In the genomic region with DNA sequence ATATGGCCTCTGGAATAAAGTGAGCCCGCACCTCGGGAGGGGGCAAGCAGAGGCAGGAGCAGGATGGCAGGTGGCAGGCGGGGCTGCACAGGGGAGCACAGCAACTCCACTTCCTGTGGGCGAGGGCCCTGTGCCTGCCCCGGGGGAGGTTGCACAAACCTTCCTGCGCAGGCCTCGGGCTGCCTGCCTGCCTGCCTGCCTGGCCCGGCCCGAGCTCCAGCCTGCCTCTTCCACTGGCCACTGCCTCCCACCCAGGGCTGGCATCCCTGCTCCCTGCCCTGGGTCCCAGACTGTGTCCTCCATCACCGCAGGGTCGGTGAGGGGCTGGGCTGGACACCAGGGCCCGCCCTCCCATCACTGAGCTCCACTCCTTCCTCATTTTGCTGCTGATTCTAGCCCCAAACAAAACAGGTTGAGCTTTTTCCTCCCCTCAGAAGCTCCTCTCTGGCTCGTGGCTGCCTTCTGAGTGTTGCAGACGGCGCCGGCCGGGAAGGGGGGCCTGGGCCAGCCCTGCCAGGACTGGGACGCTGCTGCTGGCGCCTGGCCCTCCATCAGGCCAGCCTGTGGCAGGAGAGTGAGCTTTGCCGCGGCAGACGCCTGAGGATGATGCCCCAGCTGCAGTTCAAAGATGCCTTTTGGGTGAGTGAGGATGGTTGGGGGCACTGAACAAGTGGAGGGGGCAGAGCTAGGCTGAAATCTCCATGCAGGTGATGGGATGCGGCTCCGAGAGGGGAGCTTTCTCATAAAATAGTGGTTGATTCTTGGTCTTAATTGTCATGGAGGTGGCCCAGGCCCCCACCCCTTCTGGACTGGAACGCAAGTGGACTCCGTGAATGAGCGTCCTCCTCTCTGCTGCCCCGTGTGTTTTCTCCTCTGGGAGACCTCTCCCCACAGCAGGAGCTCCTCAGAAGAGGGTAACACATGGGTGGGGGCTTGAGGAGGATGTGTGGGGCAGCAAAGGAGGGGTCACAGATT, we compare ENCODE assay signal across 8 cellular contexts. TPM values are rescaled to one million over a fixed set of nuclear protein-coding genes. Genes with fewer than 3 reads are reported as not detected.
DNase-seq lines count a peak whose midpoint lies in the region; ATAC-seq, FAIRE-seq and TF ChIP-seq lines count a peak whose summit lies in the region.

Gene PSTPIP1 (plus strand): TSS at position 156 of the 975 bp plus-strand sequence. CDS start 448 bp downstream, at position 604.

- DNase-seq in GM12892 (ENCODE audit: insufficient read length) (no peak), T-helper 2 cell (peak; percentile 38 to 93 (median 57)), MCF 10A (ENCODE audit: unreplicated experiment) (peak; percentile 12), midbrain (lab: John Stamatoyannopoulos, UW) (peak; percentile 68), substantia nigra (lab: John Stamatoyannopoulos, UW) (peak in 42 of 49 donors; percentile 18 to 81 (median 56)), OCI-M2 (lab: John Stamatoyannopoulos, UW; ENCODE audit: unreplicated experiment) (no peak), SW 1271 (lab: John Stamatoyannopoulos, UW) (no peak)

- peak within 1 kb of the TSS; percentile 67 for H3K27ac ChIP-seq in substantia nigra (ENCODE audit: low read depth, low read length, poor library complexity, severe bottlenecking)

- H3K4me3 Mint-ChIP-seq in MCF 10A (ENCODE audit: unreplicated experiment) = no peak within 1 kb of the TSS

- no peaks in the 10 kb centered on the region for H3K36me3 Mint-ChIP-seq in MCF 10A (ENCODE audit: insufficient read depth, unreplicated experiment)

- FAIRE-seq in GM12892 (lab: Jason Lieb, UNC) = peak; percentile 75

- POLR2A ChIA-PET in MCF 10A (lab: Yijun Ruan, JAX) = no interaction called here

- no peaks in the 10 kb centered on the region for H3K27me3 Mint-ChIP-seq in MCF 10A (ENCODE audit: insufficient read depth, unreplicated experiment)

- intact Hi-C loops in MCF 10A (cut with micrococcal nuclease) = no loop called here

- ATAC-seq in HG03108 (IDR thresholded peaks at IDR 0.05; ENCODE audit: unreplicated experiment) = peak; percentile 64

- no peaks in the 10 kb centered on the region for H3K4me1 Mint-ChIP-seq in MCF 10A (ENCODE audit: insufficient read depth, unreplicated experiment)

- no peak for TF ChIP-seq CTCF in MCF 10A (IDR thresholded peaks at IDR 0.05; ENCODE audit: unreplicated experiment)

- peak; percentile 36; the same call in 1 of the 2 replicates for TF ChIP-seq POLR2A in GM12892 (IDR thresholded peaks at IDR 0.05; ENCODE audit: low read depth, low read length)

- no TSS peak for BruUV-seq in MCF 10A (replicated peaks; lab: Mats Ljungman, UMichigan)

- H3K27ac Mint-ChIP-seq in MCF 10A (ENCODE audit: low read depth, unreplicated experiment) = no peak within 1 kb of the TSS

- H3K9me3 Mint-ChIP-seq in MCF 10A (ENCODE audit: unreplicated experiment) = no peaks in the 10 kb centered on the region

- CTCF ChIA-PET in MCF 10A (lab: Yijun Ruan, JAX) = no interaction called here

RNA-seq across cellular contexts. Expression of gene PSTPIP1, which starts in this region (rescaled TPM):
- 6.4 TPM for polyA plus RNA-seq in GM12892 (2012; ENCODE audit: missing spikeins)
- 1.2 TPM in 2 replicates for total RNA-seq in MCF 10A (2022)

Comparison
In these comparisons a context has a peak if more than half of its experiments do, and no peak if none do; other contexts are left out.
1. DNase-seq: peak in T-helper 2 cell (5 of 5), MCF 10A (single experiment), midbrain (single experiment) and substantia nigra (42 of 49); none in GM12892 (single experiment), OCI-M2 (single experiment) and SW 1271 (0 of 2).